ENCODE assay signal across 23 cellular contexts in the genomic region with DNA sequence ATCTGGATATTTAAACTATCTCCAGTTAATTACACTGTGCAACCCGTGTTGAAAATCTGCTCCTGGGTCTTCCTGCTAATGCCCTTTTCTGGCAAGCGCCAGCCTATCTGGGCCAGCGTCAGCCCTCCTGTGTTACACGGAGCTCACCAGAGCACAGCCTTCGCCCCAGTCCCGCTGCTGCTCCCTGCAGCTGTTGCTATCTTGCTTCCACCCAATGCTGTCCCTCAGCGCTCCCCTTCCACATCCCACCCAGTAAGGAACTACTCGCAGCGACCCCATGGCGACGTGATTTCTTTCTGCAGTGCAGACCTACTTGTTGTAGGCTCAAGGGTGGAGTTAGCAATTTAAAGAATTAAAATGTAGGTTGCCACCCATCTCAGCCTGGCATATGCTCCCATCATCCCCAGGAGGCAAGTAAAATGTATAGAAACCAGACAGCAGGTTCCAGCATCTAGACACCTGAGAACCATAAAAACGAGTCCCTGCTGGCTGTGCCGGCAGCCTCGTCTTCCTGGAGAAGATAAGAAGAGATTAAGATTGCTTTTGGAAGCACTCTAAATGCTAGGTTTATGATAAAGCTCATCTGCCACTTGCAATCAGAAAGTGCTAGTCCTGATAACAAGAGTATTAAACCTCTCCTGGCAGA.
"Had no signal": no experiment of that assay in that cellular context is flagged by ENCODE, and none has a peak within 500 bp of the region (broad histone marks: within the 10 kb centered on the region; RNA-seq: fewer than 3 reads in every experiment).

No MANE protein-coding gene starts in this region.

- H3K4me3 ChIP-seq: breast epithelium, esophagus muscularis mucosa, left ventricle myocardium inferior, lung, mucosa of descending colon, pancreas, right atrium auricular region, spleen, tibial nerve had no signal

- ATAC-seq: activated CD4-positive, alpha-beta T cell treated with anti-CD3 and anti-CD28 coated beads for 36 hours; activated naive CD4-positive, alpha-beta T cell treated with anti-CD3 and anti-CD28 coated beads, Interleukin-2, amount 50 U/mL, for 72 hours; activated T-cell treated with anti-CD3 and anti-CD28 coated beads, Interleukin-2, amount 50 U/mL, for 72 hours; mucosa of descending colon; natural killer cell treated with Interleukin-12 subunit alpha and Interleukin-12 subunit beta and Interleukin-15 and Interleukin-18, amount 100 ng/mL, for 72 hours; pancreas had no signal

- H3K27ac Mint-ChIP-seq: activated CD4-positive, alpha-beta T cell treated with anti-CD3 and anti-CD28 coated beads for 36 hours; activated naive CD4-positive, alpha-beta T cell treated with anti-CD3 and anti-CD28 coated beads, Interleukin-2, amount 50 U/mL, for 72 hours; activated T-cell treated with anti-CD3 and anti-CD28 coated beads, Interleukin-2, amount 50 U/mL, for 72 hours; dendritic cell treated with granulocyte-macrophage colony-stimulating factor and Interleukin-4, amounts not matched to agents 40 ng/mL and 50 ng/mL, for 4 days; natural killer cell treated with Interleukin-12 subunit alpha and Interleukin-12 subunit beta and Interleukin-15 and Interleukin-18, amount 100 ng/mL, for 72 hours; T-helper 2 cell treated with Interferon-gamma antibody and Interleukin-4, amounts not matched to agents 5 μg/mL and 100 μg/mL, for 36 hours had no signal

- H3K9me3 Mint-ChIP-seq: activated naive CD4-positive, alpha-beta T cell treated with anti-CD3 and anti-CD28 coated beads, Interleukin-2, amount 50 U/mL, for 72 hours; activated T-cell treated with anti-CD3 and anti-CD28 coated beads, Interleukin-2, amount 50 U/mL, for 72 hours; dendritic cell treated with granulocyte-macrophage colony-stimulating factor and Interleukin-4, amounts not matched to agents 40 ng/mL and 50 ng/mL, for 4 days; natural killer cell treated with Interleukin-12 subunit alpha and Interleukin-12 subunit beta and Interleukin-15 and Interleukin-18, amount 100 ng/mL, for 72 hours; T-helper 2 cell treated with Interferon-gamma antibody and Interleukin-4, amounts not matched to agents 5 μg/mL and 100 μg/mL, for 36 hours had no signal

- H3K27ac ChIP-seq: breast epithelium, esophagus muscularis mucosa, left ventricle myocardium inferior, pancreas, right atrium auricular region, spleen, tibial nerve had no signal

- H3K9me3 ChIP-seq: breast epithelium, esophagus muscularis mucosa, left ventricle myocardium inferior, mucosa of descending colon, pancreas, right atrium auricular region, spleen, tibial nerve had no signal

- H3K4me1 Mint-ChIP-seq: activated CD4-positive, alpha-beta T cell treated with anti-CD3 and anti-CD28 coated beads for 36 hours had no signal

- H3K36me3 ChIP-seq: breast epithelium, esophagus muscularis mucosa, left ventricle myocardium inferior, pancreas, right atrium auricular region, spleen, tibial nerve had no signal

- H3K4me3 Mint-ChIP-seq: activated CD4-positive, alpha-beta T cell treated with anti-CD3 and anti-CD28 coated beads for 36 hours; activated T-cell treated with anti-CD3 and anti-CD28 coated beads, Interleukin-2, amount 50 U/mL, for 72 hours; dendritic cell treated with granulocyte-macrophage colony-stimulating factor and Interleukin-4, amounts not matched to agents 40 ng/mL and 50 ng/mL, for 4 days; natural killer cell treated with Interleukin-12 subunit alpha and Interleukin-12 subunit beta and Interleukin-15 and Interleukin-18, amount 100 ng/mL, for 72 hours; T-helper 2 cell treated with Interferon-gamma antibody and Interleukin-4, amounts not matched to agents 5 μg/mL and 100 μg/mL, for 36 hours had no signal

- DNase-seq: activated CD4-positive, alpha-beta T cell treated with anti-CD3 and anti-CD28 coated beads for 36 hours; activated CD4-positive, alpha-beta T cell treated with anti-CD3 and anti-CD28 coated beads, Interleukin-2, amount 50 U/mL, for 4 hours; activated CD4-positive, CD25-positive, alpha-beta regulatory T cell; activated naive CD4-positive, alpha-beta T cell; activated T-cell treated with anti-CD3 and anti-CD28 coated beads for 4 hours; activated T-cell treated with anti-CD3 and anti-CD28 coated beads, Interleukin-2, amount 50 U/mL, for 72 hours; central memory CD4-positive, alpha-beta T cell; left ventricle myocardium inferior; mucosa of descending colon; pancreas; spleen; stimulated activated naive CD4-positive, alpha-beta T cell; T-helper 1 cell had no signal

- H3K27me3 ChIP-seq: esophagus muscularis mucosa, pancreas, right atrium auricular region had no signal

- H3K4me1 ChIP-seq: breast epithelium, esophagus muscularis mucosa, left ventricle myocardium inferior, pancreas, right atrium auricular region, spleen, tibial nerve had no signal

- FAIRE-seq: frontal cortex, pancreas had no signal

- H3K36me3 Mint-ChIP-seq: activated naive CD4-positive, alpha-beta T cell treated with anti-CD3 and anti-CD28 coated beads, Interleukin-2, amount 50 U/mL, for 72 hours; natural killer cell treated with Interleukin-12 subunit alpha and Interleukin-12 subunit beta and Interleukin-15 and Interleukin-18, amount 100 ng/mL, for 72 hours had no signal
